In genomic region chr2:190982263-190983034, GRCh38 we compare ENCODE assay signal across 22 cellular contexts. TPM values are rescaled to one million over a fixed set of nuclear protein-coding genes. Genes with fewer than 3 reads are reported as not detected.
DNase-seq lines count a peak whose midpoint lies in the region; ATAC-seq and TF ChIP-seq lines count a peak whose summit lies in the region.
"Had no signal": no experiment of that assay in that cellular context is flagged by ENCODE, and none has a peak within 500 bp of the region (broad histone marks: within the 10 kb centered on the region; RNA-seq: fewer than 3 reads in every experiment).

No MANE protein-coding gene starts in this region.

- H3K9me3 ChIP-seq in WERI-Rb-1 (ENCODE audit: severe bottlenecking): no peaks in the 10 kb centered on the region
- H3K9me3 ChIP-seq: ascending aorta, gastrocnemius medialis, MG63, prostate gland, upper lobe of right lung had no signal

- H3K4me1 Mint-ChIP-seq in stimulated activated naive CD8-positive, alpha-beta T cell treated with anti-CD3 and anti-CD28 coated beads, Interleukin-15, Interleukin-2, amounts not matched to agents 100 ng/mL and 50 ng/mL, for 24 hours (ENCODE audit: low read depth): peaks cover 85% of the 10 kb centered on the region
- peaks cover 60% of the 10 kb centered on the region for H3K4me1 Mint-ChIP-seq in activated naive CD8-positive, alpha-beta T cell treated with anti-CD3 and anti-CD28 coated beads, Interleukin-2, amount 10 ng/mL, durations not matched to agents 7 days and 5 days
- H3K4me1 Mint-ChIP-seq in type B pancreatic cell (ENCODE audit: unreplicated experiment): peaks cover 21% of the 10 kb centered on the region

- ATAC-seq in stimulated activated naive CD8-positive, alpha-beta T cell treated with anti-CD3 and anti-CD28 coated beads, Interleukin-15, Interleukin-2, amounts not matched to agents 100 U/mL and 50 U/mL, for 24 hours: no peak
- ATAC-seq in activated naive CD8-positive, alpha-beta T cell treated with anti-CD3 and anti-CD28 coated beads, Interleukin-2, amount 10 ng/mL, durations not matched to agents 7 days and 5 days (ENCODE audit: low read depth): no peak
- ATAC-seq: gastrocnemius medialis, Panc1, upper lobe of right lung had no signal

- peak overlapping the region; percentile 80 for H3K4me2 ChIP-seq in KMS-11
- H3K4me2 ChIP-seq: neural progenitor cell had no signal

- H3K36me3 ChIP-seq in KMS-11 (ENCODE audit: insufficient read depth) (no peaks in the 10 kb centered on the region; the same call in 1 of the 2 replicates), WERI-Rb-1 (peaks cover 90% of the 10 kb centered on the region)

- no peak for DNase-seq in stimulated activated naive CD8-positive, alpha-beta T cell treated with anti-CD3 and anti-CD28 coated beads, Interleukin-15, Interleukin-2, amounts not matched to agents 100 U/mL and 50 U/mL, for 24 hours
- DNase-seq in activated naive CD8-positive, alpha-beta T cell treated with anti-CD3 and anti-CD28 coated beads, Interleukin-2, amount 10 ng/mL, durations not matched to agents 7 days and 5 days: no peak
- DNase-seq in type B pancreatic cell (ENCODE audit: extremely low spot score, unreplicated experiment) (no peak), GM19240 (ENCODE audit: insufficient read length, low spot score) (no peak), foreskin melanocyte (no peak), WERI-Rb-1 (no peak)
- DNase-seq: activated CD4-positive, alpha-beta T cell treated with anti-CD3 and anti-CD28 coated beads for 48 hours; activated T-cell treated with anti-CD3 and anti-CD28 coated beads, Interleukin-2, amount 50 U/mL, for 48 hours; Calu3; EL; gastrocnemius medialis; HFFc6; kidney glomerular epithelial cell; MG63; stimulated activated CD4-positive, alpha-beta T cell treated with anti-CD3 and anti-CD28 coated beads, Interleukin-2, amount 100 ng/mL, for 24 hours; upper lobe of right lung had no signal

- no peak overlapping the region for H3K4me3 Mint-ChIP-seq in stimulated activated naive CD8-positive, alpha-beta T cell treated with anti-CD3 and anti-CD28 coated beads, Interleukin-15, Interleukin-2, amounts not matched to agents 100 ng/mL and 50 ng/mL, for 24 hours
- H3K4me3 Mint-ChIP-seq in activated naive CD8-positive, alpha-beta T cell treated with anti-CD3 and anti-CD28 coated beads, Interleukin-2, amount 10 ng/mL, durations not matched to agents 7 days and 5 days: no peak overlapping the region
- H3K4me3 Mint-ChIP-seq in type B pancreatic cell: no peak overlapping the region
- H3K4me3 Mint-ChIP-seq: HFFc6, neural progenitor cell had no signal

- H3K36me3 Mint-ChIP-seq in stimulated activated naive CD8-positive, alpha-beta T cell treated with anti-CD3 and anti-CD28 coated beads, Interleukin-15, Interleukin-2, amounts not matched to agents 100 ng/mL and 50 ng/mL, for 24 hours (ENCODE audit: low read depth): peaks cover 97% of the 10 kb centered on the region
- peaks cover 80% of the 10 kb centered on the region for H3K36me3 Mint-ChIP-seq in activated naive CD8-positive, alpha-beta T cell treated with anti-CD3 and anti-CD28 coated beads, Interleukin-2, amount 10 ng/mL, durations not matched to agents 7 days and 5 days
- H3K36me3 Mint-ChIP-seq in type B pancreatic cell: peaks cover 77% of the 10 kb centered on the region

- H3K27ac ChIP-seq in KMS-11: peak overlapping the region; percentile 84; the same call in 1 of the 2 replicates
- H3K27ac ChIP-seq in WERI-Rb-1: no peak overlapping the region
- H3K27ac ChIP-seq: ascending aorta, gastrocnemius medialis, neural progenitor cell, prostate gland, upper lobe of right lung had no signal

- no peak for TF ChIP-seq CTCF in KMS-11 (conservative IDR thresholded peaks at IDR 0.05; ENCODE audit: low read depth, low read length)
- TF ChIP-seq CTCF in type B pancreatic cell (conservative IDR thresholded peaks at IDR 0.05): no peak
- no peak for TF ChIP-seq CTCF in WERI-Rb-1 (IDR thresholded peaks at IDR 0.05; ENCODE audit: low read depth, low read length)

- peak overlapping the region; percentile 67 for H3K27ac Mint-ChIP-seq in stimulated activated naive CD8-positive, alpha-beta T cell treated with anti-CD3 and anti-CD28 coated beads, Interleukin-15, Interleukin-2, amounts not matched to agents 100 ng/mL and 50 ng/mL, for 24 hours
- H3K27ac Mint-ChIP-seq in activated naive CD8-positive, alpha-beta T cell treated with anti-CD3 and anti-CD28 coated beads, Interleukin-2, amount 10 ng/mL, durations not matched to agents 7 days and 5 days: peak overlapping the region; percentile 62
- H3K27ac Mint-ChIP-seq in type B pancreatic cell: peak overlapping the region; percentile 55
- H3K27ac Mint-ChIP-seq: HFFc6, neural progenitor cell had no signal

- H3K79me2 ChIP-seq in KMS-11 (ENCODE audit: insufficient read depth, low read depth): no peaks in the 10 kb centered on the region

- peaks cover 87% of the 10 kb centered on the region for H3K4me1 ChIP-seq in KMS-11 (ENCODE audit: low read depth, poor library complexity, severe bottlenecking)
- H3K4me1 ChIP-seq: prostate gland had no signal

- H3K4me3 ChIP-seq in KMS-11 (IDR thresholded peaks at IDR 0.05; ENCODE audit: insufficient read depth, low read depth, low read length) (no peak overlapping the region), WERI-Rb-1 (ENCODE audit: low read depth, low read length) (no peak overlapping the region)
- H3K4me3 ChIP-seq: ascending aorta, gastrocnemius medialis, MG63, neural progenitor cell, prostate gland, upper lobe of right lung had no signal

- no peaks in the 10 kb centered on the region for H3K27me3 ChIP-seq in KMS-11 (ENCODE audit: insufficient read depth, low read depth)
- H3K27me3 ChIP-seq in WERI-Rb-1 (ENCODE audit: insufficient read depth, low read depth, severe bottlenecking): no peaks in the 10 kb centered on the region
- H3K27me3 ChIP-seq: ascending aorta, gastrocnemius medialis, MG63, neural progenitor cell, upper lobe of right lung had no signal

- no peak overlapping the region for H3K9ac ChIP-seq in KMS-11
- H3K9ac ChIP-seq: neural progenitor cell had no signal

- no peaks in the 10 kb centered on the region for H3K27me3 Mint-ChIP-seq in stimulated activated naive CD8-positive, alpha-beta T cell treated with anti-CD3 and anti-CD28 coated beads, Interleukin-15, Interleukin-2, amounts not matched to agents 100 ng/mL and 50 ng/mL, for 24 hours
- no peaks in the 10 kb centered on the region for H3K27me3 Mint-ChIP-seq in activated naive CD8-positive, alpha-beta T cell treated with anti-CD3 and anti-CD28 coated beads, Interleukin-2, amount 10 ng/mL, durations not matched to agents 7 days and 5 days
- H3K27me3 Mint-ChIP-seq in type B pancreatic cell: no peaks in the 10 kb centered on the region

- no peaks in the 10 kb centered on the region for H4K20me1 ChIP-seq in KMS-11 (ENCODE audit: insufficient read depth)

- no peak overlapping the region for H2AFZ ChIP-seq in KMS-11 (ENCODE audit: low read depth)
- H2AFZ ChIP-seq: neural progenitor cell had no signal

- POLR2A ChIA-PET in activated naive CD8-positive, alpha-beta T cell treated with anti-CD3 and anti-CD28 coated beads, Interleukin-2, amount 10 ng/mL, durations not matched to agents 7 days and 5 days (lab: Charles Lee): interaction anchor here (1.5 to 2.0 kb wide), 3 partner anchors 20 to 31 kb away, joined by 3 to 8 read pairs (median 5); partner anchors contain the start of gene STAT1

- H3K9me3 Mint-ChIP-seq in stimulated activated naive CD8-positive, alpha-beta T cell treated with anti-CD3 and anti-CD28 coated beads, Interleukin-15, Interleukin-2, amounts not matched to agents 100 ng/mL and 50 ng/mL, for 24 hours: no peaks in the 10 kb centered on the region
- H3K9me3 Mint-ChIP-seq in activated naive CD8-positive, alpha-beta T cell treated with anti-CD3 and anti-CD28 coated beads, Interleukin-2, amount 10 ng/mL, durations not matched to agents 7 days and 5 days: no peaks in the 10 kb centered on the region
- no peaks in the 10 kb centered on the region for H3K9me3 Mint-ChIP-seq in type B pancreatic cell
- H3K9me3 Mint-ChIP-seq: HFFc6, neural progenitor cell had no signal

RNA-seq across cellular contexts. Expression of gene STAT1, which starts 31.5 kb away (rescaled TPM):
- 100 to 1,000 TPM; 544 to 571 TPM for total RNA-seq in activated naive CD8-positive, alpha-beta T cell treated with anti-CD3 and anti-CD28 coated beads, Interleukin-2, amount 10 ng/mL, durations not matched to agents 7 days and 5 days
- total RNA-seq in type B pancreatic cell (ENCODE audit: low replicate concordance): 52.8 and 85.6 TPM in 2 replicates
